19 cellular contexts compared by ENCODE assay signal in the genomic region with DNA sequence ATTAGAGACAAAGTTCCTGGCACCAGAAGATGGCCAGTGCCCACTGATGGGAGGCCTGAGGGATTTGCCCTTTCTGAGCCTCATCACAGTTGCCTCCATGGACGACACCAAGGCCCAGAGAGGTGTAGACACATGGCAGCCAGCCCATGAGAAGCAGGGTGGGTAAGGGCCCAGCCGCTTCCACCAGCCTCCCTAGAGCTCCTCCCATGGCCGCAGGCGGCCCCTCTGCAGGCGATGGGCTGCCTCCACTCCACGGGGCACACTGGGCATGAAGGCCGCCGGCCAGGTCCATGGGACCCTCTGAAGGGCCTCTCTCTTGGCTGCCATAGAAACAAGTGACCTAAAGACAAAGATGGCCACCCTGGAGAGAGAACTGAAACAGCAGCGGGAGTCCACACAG.
"Had no signal": no experiment of that assay in that cellular context is flagged by ENCODE, and none has a peak within 500 bp of the region (broad histone marks: within the 10 kb centered on the region; RNA-seq: fewer than 3 reads in every experiment).

No MANE protein-coding gene starts in this region.

- H3K4me3 ChIP-seq: coronary artery, dorsolateral prefrontal cortex, esophagus squamous epithelium, gastrocnemius medialis, heart right ventricle, left lung, lower lobe of right lung had no signal

- H3K9me3 ChIP-seq: esophagus squamous epithelium, gastrocnemius medialis, heart right ventricle, left lung, lower lobe of right lung had no signal

- H3K36me3 ChIP-seq: gastrocnemius medialis, heart right ventricle, lower lobe of right lung had no signal

- H3K27me3 Mint-ChIP-seq: naive thymus-derived CD4-positive, alpha-beta T cell had no signal

- H3K27me3 ChIP-seq: dorsolateral prefrontal cortex, esophagus squamous epithelium, gastrocnemius medialis, heart right ventricle, left lung had no signal

- DNase-seq: dermis blood vessel endothelial cell; dorsolateral prefrontal cortex; effector CD4-positive, alpha-beta T cell; effector memory CD4-positive, alpha-beta T cell; esophagus squamous epithelium; foreskin fibroblast; foreskin melanocyte; gastrocnemius medialis; head of caudate nucleus; heart right ventricle; hippocampal formation; left cardiac atrium; left ventricle myocardium superior; lower lobe of right lung; mesendoderm; midbrain; naive thymus-derived CD4-positive, alpha-beta T cell had no signal

- H3K4me1 ChIP-seq: esophagus squamous epithelium, gastrocnemius medialis, lower lobe of right lung had no signal

- H3K4me1 Mint-ChIP-seq: naive thymus-derived CD4-positive, alpha-beta T cell had no signal

- H3K4me3 Mint-ChIP-seq: naive thymus-derived CD4-positive, alpha-beta T cell had no signal

- H3K27ac ChIP-seq: coronary artery, dorsolateral prefrontal cortex, esophagus squamous epithelium, gastrocnemius medialis, heart right ventricle, left lung, lower lobe of right lung had no signal

- ATAC-seq: gastrocnemius medialis; heart right ventricle; left cardiac atrium; left lung; left ventricle myocardium superior; lower lobe of right lung; naive thymus-derived CD4-positive, alpha-beta T cell had no signal

- H3K27ac Mint-ChIP-seq: naive thymus-derived CD4-positive, alpha-beta T cell had no signal

- H3K9me3 Mint-ChIP-seq: naive thymus-derived CD4-positive, alpha-beta T cell had no signal
